ENCODE assay signal across 7 cellular contexts in the genomic region with DNA sequence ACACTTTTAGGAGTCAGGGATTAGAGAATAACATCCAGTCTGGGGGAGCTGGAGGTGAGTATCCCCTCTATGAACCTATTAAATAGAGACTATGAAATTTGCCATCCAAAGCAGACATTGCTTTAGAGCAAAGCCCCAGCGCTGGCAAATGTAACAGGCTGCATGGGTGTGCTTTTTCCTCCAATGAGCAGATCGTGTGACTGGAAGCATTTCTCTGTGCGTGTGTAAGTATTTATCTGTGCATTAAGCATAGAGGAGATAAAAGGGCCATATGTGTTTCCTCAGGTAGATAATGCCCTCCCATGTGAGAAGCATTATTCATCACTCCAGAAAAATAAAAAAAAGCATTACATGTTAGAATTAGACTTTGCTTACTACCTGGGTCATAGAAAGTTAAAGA. TPM values are rescaled to one million over a fixed set of nuclear protein-coding genes. Genes with fewer than 3 reads are reported as not detected.
DNase-seq lines count a peak whose midpoint lies in the region; ATAC-seq lines count a peak whose summit lies in the region.

No MANE protein-coding gene starts in this region.

- ATAC-seq in GM19324 (IDR thresholded peaks at IDR 0.05; ENCODE audit: low FRiP score, unreplicated experiment) (peak; percentile 27), HG03025 (IDR thresholded peaks at IDR 0.05; ENCODE audit: low FRiP score, unreplicated experiment) (peak; percentile 13), GM19455 (IDR thresholded peaks at IDR 0.05; ENCODE audit: unreplicated experiment) (no peak)

- no peaks in the 10 kb centered on the region for H3K9me3 Mint-ChIP-seq in activated T-helper 1 cell treated with anti-CD3 and anti-CD28 coated beads, Interleukin-12 subunit alpha, Interleukin-12 subunit beta, Interleukin-2, Interleukin-4 antibody, amounts not matched to agents 30 ng/mL and 10 ng/mL and 1 ng/mL, durations not matched to agents 14 hours and 24 hours and 36 hours

- no peak for DNase-seq in activated T-helper 1 cell treated with anti-CD3 and anti-CD28 coated beads, Interleukin-12 subunit alpha, Interleukin-12 subunit beta, Interleukin-2, Interleukin-4 antibody, amounts not matched to agents 30 ng/mL and 10 ng/mL and 1 ng/mL, durations not matched to agents 14 hours and 24 hours and 36 hours (ENCODE audit: low spot score)
- DNase-seq in mesenchymal stem cell (no peak), NCI-H2029 (lab: John Stamatoyannopoulos, UW) (no peak)
- no peak for DNase-seq in stimulated activated naive CD4-positive, alpha-beta T cell treated with Interleukin-2 at 50 U/mL for 16 hours (lab: John Stamatoyannopoulos, UW)

- H3K14ac ChIP-seq in mesenchymal stem cell (ENCODE audit: low read length in 2 of 2): no peak overlapping the region

- H3K4me1 Mint-ChIP-seq in activated T-helper 1 cell treated with anti-CD3 and anti-CD28 coated beads, Interleukin-12 subunit alpha, Interleukin-12 subunit beta, Interleukin-2, Interleukin-4 antibody, amounts not matched to agents 30 ng/mL and 10 ng/mL and 1 ng/mL, durations not matched to agents 14 hours and 24 hours and 36 hours (ENCODE audit: low read depth): peaks cover 57% of the 10 kb centered on the region

- H4K8ac ChIP-seq in mesenchymal stem cell (ENCODE audit: low read length): peak overlapping the region; percentile 91

- no peak overlapping the region for H3K27ac ChIP-seq in mesenchymal stem cell (ENCODE audit: low read length, poor library complexity, severe bottlenecking)

- H3K4me1 ChIP-seq in mesenchymal stem cell (ENCODE audit: control insufficient read depth, insufficient read depth, low read depth, low read length): peaks cover 7% of the 10 kb centered on the region

- no peaks in the 10 kb centered on the region for H3K36me3 ChIP-seq in mesenchymal stem cell (ENCODE audit: control insufficient read depth in 1 of 2, insufficient read depth in 2 of 2, low read depth in 1 of 2, low read length in 2 of 2)

- no peak overlapping the region for H2BK120ac ChIP-seq in mesenchymal stem cell (ENCODE audit: low read depth, low read length)

- no peaks in the 10 kb centered on the region for H3K9me3 ChIP-seq in mesenchymal stem cell (ENCODE audit: control insufficient read depth, low read length)

- 79% methylated on average over 2 of the region's 3 CpGs for WGBS in mesenchymal stem cell

- H2BK15ac ChIP-seq in mesenchymal stem cell (ENCODE audit: low read depth, poor library complexity, severe bottlenecking): no peak overlapping the region

- no peak overlapping the region for H4K91ac ChIP-seq in mesenchymal stem cell (ENCODE audit: low read length)

- H3K79me1 ChIP-seq in mesenchymal stem cell (replicated peaks; ENCODE audit: low read length, poor library complexity, severe bottlenecking): no peaks in the 10 kb centered on the region

- peak overlapping the region; percentile 82 for H3K9ac ChIP-seq in mesenchymal stem cell (ENCODE audit: low read length)

- peak overlapping the region; percentile 87 for H3K4me2 ChIP-seq in mesenchymal stem cell (ENCODE audit: low read length, poor library complexity, severe bottlenecking)

- H3K18ac ChIP-seq in mesenchymal stem cell (ENCODE audit: low read depth in 1 of 2, low read length in 2 of 2): no peak overlapping the region

- no peak overlapping the region for H2BK12ac ChIP-seq in mesenchymal stem cell (ENCODE audit: low read length in 2 of 2)

- H3K23ac ChIP-seq in mesenchymal stem cell (ENCODE audit: low read length in 2 of 2): no peak overlapping the region

- H3K27me3 ChIP-seq in mesenchymal stem cell (ENCODE audit: control insufficient read depth in 1 of 2, insufficient read depth in 1 of 2, low read length in 2 of 2): no peaks in the 10 kb centered on the region

- no peaks in the 10 kb centered on the region for H3K27me3 Mint-ChIP-seq in activated T-helper 1 cell treated with anti-CD3 and anti-CD28 coated beads, Interleukin-12 subunit alpha, Interleukin-12 subunit beta, Interleukin-2, Interleukin-4 antibody, amounts not matched to agents 30 ng/mL and 10 ng/mL and 1 ng/mL, durations not matched to agents 14 hours and 24 hours and 36 hours (ENCODE audit: insufficient read depth)

- H2AK5ac ChIP-seq in mesenchymal stem cell (ENCODE audit: low read length, severe bottlenecking): no peak overlapping the region

- intact Hi-C loops in activated T-helper 1 cell treated with anti-CD3 and anti-CD28 coated beads, Interleukin-12 subunit alpha, Interleukin-12 subunit beta, Interleukin-2, Interleukin-4 antibody, amounts not matched to agents 30 ng/mL and 10 ng/mL and 1 ng/mL, durations not matched to agents 14 hours and 24 hours and 36 hours (cut with micrococcal nuclease): loop anchor here (1.0 to 5.0 kb wide), 2 partner anchors 37 to 52 kb away; no protein-coding TSS in a partner anchor

- no peak overlapping the region for H2BK5ac ChIP-seq in mesenchymal stem cell (ENCODE audit: low read depth, low read length, poor library complexity, severe bottlenecking)

- H3K36me3 Mint-ChIP-seq in activated T-helper 1 cell treated with anti-CD3 and anti-CD28 coated beads, Interleukin-12 subunit alpha, Interleukin-12 subunit beta, Interleukin-2, Interleukin-4 antibody, amounts not matched to agents 30 ng/mL and 10 ng/mL and 1 ng/mL, durations not matched to agents 14 hours and 24 hours and 36 hours (ENCODE audit: low read depth): peaks cover 3% of the 10 kb centered on the region

- H3K4me3 ChIP-seq in mesenchymal stem cell (ENCODE audit: insufficient read depth in 1 of 2, low read depth in 1 of 2, low read length in 2 of 2): peak overlapping the region in 1 of 2 experiments; percentile 81

- H3K27ac Mint-ChIP-seq in activated T-helper 1 cell treated with anti-CD3 and anti-CD28 coated beads, Interleukin-12 subunit alpha, Interleukin-12 subunit beta, Interleukin-2, Interleukin-4 antibody, amounts not matched to agents 30 ng/mL and 10 ng/mL and 1 ng/mL, durations not matched to agents 14 hours and 24 hours and 36 hours: peak overlapping the region; percentile 87

- no peak overlapping the region for H2AFZ ChIP-seq in mesenchymal stem cell (ENCODE audit: low read depth, low read length)

- H3K4ac ChIP-seq in mesenchymal stem cell (ENCODE audit: low read depth in 1 of 2, low read length in 2 of 2): no peak overlapping the region

- H3K4me3 Mint-ChIP-seq in activated T-helper 1 cell treated with anti-CD3 and anti-CD28 coated beads, Interleukin-12 subunit alpha, Interleukin-12 subunit beta, Interleukin-2, Interleukin-4 antibody, amounts not matched to agents 30 ng/mL and 10 ng/mL and 1 ng/mL, durations not matched to agents 14 hours and 24 hours and 36 hours: peak overlapping the region; percentile 85

RNA-seq across cellular contexts. Expression of a gene that starts 0.9 kb away (rescaled TPM):
- 2.9 and 3.4 TPM in 2 replicates for total RNA-seq in activated T-helper 1 cell treated with anti-CD3 and anti-CD28 coated beads, Interleukin-12 subunit alpha, Interleukin-12 subunit beta, Interleukin-2, Interleukin-4 antibody, amounts not matched to agents 30 ng/mL and 10 ng/mL and 1 ng/mL, durations not matched to agents 14 hours and 24 hours and 36 hours
- polyA plus RNA-seq in mesenchymal stem cell (2013, experiment 1 of 2): 2.4 TPM
- polyA plus RNA-seq in mesenchymal stem cell (2013, experiment 2 of 2): 1.8 TPM

RNA-seq across cellular contexts. Expression of a gene that starts 52.2 kb away (rescaled TPM):
- total RNA-seq in activated T-helper 1 cell treated with anti-CD3 and anti-CD28 coated beads, Interleukin-12 subunit alpha, Interleukin-12 subunit beta, Interleukin-2, Interleukin-4 antibody, amounts not matched to agents 30 ng/mL and 10 ng/mL and 1 ng/mL, durations not matched to agents 14 hours and 24 hours and 36 hours: 8.0 and 8.5 TPM in 2 replicates
- 8.3 TPM for polyA plus RNA-seq in mesenchymal stem cell (2013, experiment 1 of 2)
- polyA plus RNA-seq in mesenchymal stem cell (2013, experiment 2 of 2): 8.7 TPM

RNA-seq across cellular contexts. Expression of a gene that starts 55.1 kb away (rescaled TPM):
- total RNA-seq in activated T-helper 1 cell treated with anti-CD3 and anti-CD28 coated beads, Interleukin-12 subunit alpha, Interleukin-12 subunit beta, Interleukin-2, Interleukin-4 antibody, amounts not matched to agents 30 ng/mL and 10 ng/mL and 1 ng/mL, durations not matched to agents 14 hours and 24 hours and 36 hours: 10.0 and 11.2 TPM in 2 replicates
- polyA plus RNA-seq in mesenchymal stem cell (2013, experiment 1 of 2): 10.1 TPM
- polyA plus RNA-seq in mesenchymal stem cell (2013, experiment 2 of 2): 10.9 TPM
